In genomic region chr2:28782423-28782822, GRCh38 we compare ENCODE assay signal across 16 cellular contexts.
"Had no signal": no experiment of that assay in that cellular context is flagged by ENCODE, and none has a peak within 500 bp of the region (broad histone marks: within the 10 kb centered on the region; RNA-seq: fewer than 3 reads in every experiment).

No MANE protein-coding gene starts in this region.

- H3K4me3 ChIP-seq: left ventricle myocardium inferior, SK-N-MC, thyroid gland, uterus had no signal

- H3K27me3 Mint-ChIP-seq: dendritic cell treated with granulocyte-macrophage colony-stimulating factor and Interleukin-4, amounts not matched to agents 40 ng/mL and 50 ng/mL, for 4 days; effector memory CD8-positive, alpha-beta T cell; stimulated activated memory B cell treated with anti-CD40 and anti-IgM and Interleukin-4, amounts not matched to agents 10 μg/mL and 1 μg/mL and 100 μg/mL, for 72 hours had no signal

- H3K9me3 Mint-ChIP-seq: activated naive CD4-positive, alpha-beta T cell treated with anti-CD3 and anti-CD28 coated beads, Interleukin-2, amount 50 U/mL, for 72 hours; dendritic cell treated with granulocyte-macrophage colony-stimulating factor and Interleukin-4, amounts not matched to agents 40 ng/mL and 50 ng/mL, for 4 days; effector memory CD8-positive, alpha-beta T cell; stimulated activated memory B cell treated with anti-CD40 and anti-IgM and Interleukin-4, amounts not matched to agents 10 μg/mL and 1 μg/mL and 100 μg/mL, for 72 hours had no signal

- H3K9me3 ChIP-seq: left ventricle myocardium inferior, thyroid gland, uterus had no signal

- H3K9ac ChIP-seq: parathyroid adenoma had no signal

- ATAC-seq: activated CD4-positive, CD25-positive, alpha-beta regulatory T cell treated with anti-CD3 and anti-CD28 coated beads, Interleukin-2, amount 50 U/mL, for 24 hours; activated naive CD4-positive, alpha-beta T cell treated with anti-CD3 and anti-CD28 coated beads, Interleukin-2, amount 50 U/mL, for 72 hours; effector memory CD8-positive, alpha-beta T cell; stimulated activated memory B cell treated with anti-CD40 and anti-IgM and Interleukin-4, amounts not matched to agents 10 μg/mL and 1 μg/mL and 100 μg/mL, for 72 hours had no signal

- H3K27me3 ChIP-seq: thyroid gland, uterus had no signal

- H3K36me3 ChIP-seq: uterus had no signal

- H3K4me3 Mint-ChIP-seq: dendritic cell treated with granulocyte-macrophage colony-stimulating factor and Interleukin-4, amounts not matched to agents 40 ng/mL and 50 ng/mL, for 4 days; effector memory CD8-positive, alpha-beta T cell; stimulated activated memory B cell treated with anti-CD40 and anti-IgM and Interleukin-4, amounts not matched to agents 10 μg/mL and 1 μg/mL and 100 μg/mL, for 72 hours had no signal

- H3K27ac Mint-ChIP-seq: activated naive CD4-positive, alpha-beta T cell treated with anti-CD3 and anti-CD28 coated beads, Interleukin-2, amount 50 U/mL, for 72 hours; dendritic cell treated with granulocyte-macrophage colony-stimulating factor and Interleukin-4, amounts not matched to agents 40 ng/mL and 50 ng/mL, for 4 days; stimulated activated memory B cell treated with anti-CD40 and anti-IgM and Interleukin-4, amounts not matched to agents 10 μg/mL and 1 μg/mL and 100 μg/mL, for 72 hours had no signal

- DNase-seq: activated CD4-positive, alpha-beta T cell treated with anti-CD3 and anti-CD28 coated beads, Interleukin-2, amount 50 U/mL, for 48 hours; amniotic stem cell; cerebellar nuclear complex; effector memory CD8-positive, alpha-beta T cell; kidney; left ventricle myocardium inferior; T1000; thyroid gland; uterus had no signal

- H3K4me1 Mint-ChIP-seq: stimulated activated memory B cell treated with anti-CD40 and anti-IgM and Interleukin-4, amounts not matched to agents 10 μg/mL and 1 μg/mL and 100 μg/mL, for 72 hours had no signal

- H2AFZ ChIP-seq: parathyroid adenoma had no signal

- H3K4me1 ChIP-seq: uterus had no signal

- H3K27ac ChIP-seq: epithelial cell of prostate, left ventricle myocardium inferior, parathyroid adenoma, SK-N-MC, thyroid gland, uterus had no signal
